Comparison of ENCODE assay signal across 22 cellular contexts in genomic region chr19:39967561-39967960, GRCh38. TPM values are rescaled to one million over a fixed set of nuclear protein-coding genes. Genes with fewer than 3 reads are reported as not detected.
"Had no signal": no experiment of that assay in that cellular context is flagged by ENCODE, and none has a peak within 500 bp of the region (broad histone marks: within the 10 kb centered on the region; RNA-seq: fewer than 3 reads in every experiment).

No MANE protein-coding gene starts in this region.

- H3K9me3 ChIP-seq: esophagus muscularis mucosa, gastroesophageal sphincter, heart left ventricle, SJCRH30, suprapubic skin had no signal

- ATAC-seq: gastroesophageal sphincter, heart left ventricle, left lobe of liver had no signal

- H3K4me3 Mint-ChIP-seq: type B pancreatic cell had no signal

- H3K9me3 Mint-ChIP-seq: type B pancreatic cell had no signal

- H3K27ac ChIP-seq: esophagus muscularis mucosa, gastroesophageal sphincter, heart left ventricle, SJCRH30, suprapubic skin, VCaP had no signal

- DNase-seq: activated CD4-positive, alpha-beta T cell treated with anti-CD3 and anti-CD28 coated beads for 1 hour; activated CD4-positive, alpha-beta T cell treated with anti-CD3 and anti-CD28 coated beads, Interleukin-2, amount 50 U/mL, for 4 hours; activated naive CD4-positive, alpha-beta T cell; cerebellar nuclear complex; dermis blood vessel endothelial cell; effector memory CD4-positive, alpha-beta T cell; heart left ventricle; kidney; midbrain; occipital lobe; SJCRH30; stimulated activated naive CD4-positive, alpha-beta T cell treated with Interleukin-2 at 50 U/mL for 16 hours; T-helper 2 cell had no signal

- H3K4me3 ChIP-seq: esophagus muscularis mucosa, gastroesophageal sphincter, heart left ventricle, lung, SJCRH30, suprapubic skin had no signal

- H3K27me3 ChIP-seq: esophagus muscularis mucosa, gastroesophageal sphincter, heart left ventricle, SJCRH30, suprapubic skin had no signal

- H3K27me3 Mint-ChIP-seq: progenitor cell of endocrine pancreas, type B pancreatic cell had no signal

- H3K27ac Mint-ChIP-seq: type B pancreatic cell had no signal

RNA-seq across cellular contexts. Expression of gene FCGBP, which starts 33.1 kb away (rescaled TPM):
- total RNA-seq: endothelial cell of umbilical vein had no signal
